ENCODE assay signal across 9 cellular contexts in genomic region chr4:14787894-14788293, GRCh38.
DNase-seq lines count a peak whose midpoint lies in the region; ATAC-seq and TF ChIP-seq lines count a peak whose summit lies in the region.
"Had no signal": no experiment of that assay in that cellular context is flagged by ENCODE, and none has a peak within 500 bp of the region (broad histone marks: within the 10 kb centered on the region; RNA-seq: fewer than 3 reads in every experiment).

No MANE protein-coding gene starts in this region.

- ATAC-seq in GM18502 (IDR thresholded peaks at IDR 0.05; ENCODE audit: poor library complexity, unreplicated experiment) (peak; percentile 37), Panc1 (no peak), HG02870 (IDR thresholded peaks at IDR 0.05; ENCODE audit: unreplicated experiment) (no peak)

- intact Hi-C loops in Panc1 (cut with micrococcal nuclease; ENCODE audit: unreplicated experiment): no loop called here

- no peaks in the 10 kb centered on the region for H3K27me3 Mint-ChIP-seq in glutamatergic neuron (ENCODE audit: unreplicated experiment)

- H3K4me3 Mint-ChIP-seq in glutamatergic neuron (ENCODE audit: unreplicated experiment): no peak overlapping the region

- no peak overlapping the region for H3K27ac Mint-ChIP-seq in glutamatergic neuron (ENCODE audit: unreplicated experiment)

- H3K36me3 ChIP-seq in Panc1 (ENCODE audit: control insufficient read depth, insufficient read depth, low read length): no peaks in the 10 kb centered on the region

- H3K4me1 Mint-ChIP-seq in glutamatergic neuron (ENCODE audit: low read depth, unreplicated experiment): no peaks in the 10 kb centered on the region

- no TSS peak for BruUV-seq in Panc1 (replicated peaks; lab: Mats Ljungman, UMichigan)

- TF ChIP-seq CTCF in AG04450 (IDR thresholded peaks at IDR 0.05; ENCODE audit: low read depth, low read length): peak; percentile 42
- peak; percentile 21 for TF ChIP-seq CTCF in Panc1 (IDR thresholded peaks at IDR 0.05)
- TF ChIP-seq CTCF in glutamatergic neuron (IDR thresholded peaks at IDR 0.05; ENCODE audit: partially characterized antibody, unreplicated experiment): peak; percentile 47

- no peak for DNase-seq in AG04450 (ENCODE audit: low read depth, low spot score)
- DNase-seq in Panc1 (ENCODE audit: low read depth, low spot score): peak; percentile 2
- no peak for DNase-seq in glutamatergic neuron
- no peak for DNase-seq in retina
- DNase-seq in kidney glomerular epithelial cell (lab: John Stamatoyannopoulos, UW): no peak
- no peak for DNase-seq in NCI-H1105 (lab: John Stamatoyannopoulos, UW)
- DNase-seq: effector memory CD4-positive, alpha-beta T cell had no signal

- H3K9me3 Mint-ChIP-seq in glutamatergic neuron (ENCODE audit: unreplicated experiment): no peaks in the 10 kb centered on the region

- H3K9me3 ChIP-seq in AG04450 (ENCODE audit: control insufficient read depth, insufficient read depth, low read length) (peaks cover 10% of the 10 kb centered on the region), Panc1 (ENCODE audit: control insufficient read depth, insufficient read depth, low read depth, low read length) (no peaks in the 10 kb centered on the region)

- in situ Hi-C loops in Panc1 (cut with HindIII; ENCODE audit: low pct_unique_long_range_greater_than_20kb, low sequenced_read_pairs): no loop called here

- H3K27me3 ChIP-seq in AG04450 (ENCODE audit: control insufficient read depth, insufficient read depth, low read length) (no peaks in the 10 kb centered on the region), Panc1 (ENCODE audit: control insufficient read depth, insufficient read depth, low read length) (no peaks in the 10 kb centered on the region)

- H3K4me1 ChIP-seq in Panc1 (ENCODE audit: control insufficient read depth, insufficient read depth, low read length): no peaks in the 10 kb centered on the region

- POLR2A ChIA-PET in AG04450 (lab: Yijun Ruan, JAX) (no interaction called here), Panc1 (lab: Charles Lee) (no interaction called here)

- H3K36me3 Mint-ChIP-seq in glutamatergic neuron (ENCODE audit: unreplicated experiment): peaks cover 8% of the 10 kb centered on the region

- H3K4me3 ChIP-seq in AG04450 (ENCODE audit: low read depth, low read length) (no peak overlapping the region), Panc1 (ENCODE audit: low read depth in 2 of 2, low read length in 2 of 2) (no peak overlapping the region)

- CTCF ChIA-PET in AG04450 (lab: Charles Lee) (interaction anchor here (1.4 to 1.5 kb wide), 2 partner anchors 1131 to 1133 kb away, joined by 5 to 7 read pairs; no protein-coding TSS in a partner anchor), Panc1 (lab: Charles Lee) (no interaction called here)

- no peak overlapping the region for H3K27ac ChIP-seq in AG04450 (ENCODE audit: low read depth, low read length)
- no peak overlapping the region for H3K27ac ChIP-seq in Panc1 (ENCODE audit: low read length)
